In genomic region chr12:19967001-19967400, GRCh38 we compare ENCODE assay signal across 1 cellular context.
TF ChIP-seq lines count a peak whose summit lies in the region.

No MANE protein-coding gene starts in this region.

TF ChIP-seq in Ishikawa, 13 proteins besides CTCF, POLR2A, EP300 and RAD21 (continued from another document):
- TF ChIP-seq REST (IDR thresholded peaks at IDR 0.05; ENCODE audit: low read depth), result no peak
TF ChIP-seq in Ishikawa: peak in this region for 1.
